Comparison of ENCODE assay signal across 8 cellular contexts in genomic region chr1:26168410-26169167, GRCh38.
A peak's percentile ranks its signal among the peaks of the same experiment; 100 is the strongest.
DNase-seq lines count a peak whose midpoint lies in the region; ATAC-seq and TF ChIP-seq lines count a peak whose summit lies in the region.

Gene C1orf232 (minus strand): TSS chr1:26168963. CDS start chr1:26168499, 464 bp downstream.

- H3K4me1 ChIP-seq in RWPE2 (ENCODE audit: insufficient read depth, poor library complexity, severe bottlenecking) = no peaks in the 10 kb centered on the region
- H3K4me1 ChIP-seq in rectal smooth muscle tissue (ENCODE audit: control insufficient read depth, insufficient read depth, low read length) = peaks cover 5% of the 10 kb centered on the region

- H3K36me3 Mint-ChIP-seq in activated T-cell treated with anti-CD3 and anti-CD28 coated beads, Interleukin-2, amount 50 U/mL, for 24 hours (ENCODE audit: low read depth) = peaks cover 29% of the 10 kb centered on the region

- H3K4me3 ChIP-seq in RWPE2 (ENCODE audit: severe bottlenecking) = peak within 1 kb of the TSS; percentile 72
- H3K4me3 ChIP-seq in fibroblast of mammary gland (ENCODE audit: control insufficient read depth, low read depth, low read length) = peak within 1 kb of the TSS; percentile 76
- peak within 1 kb of the TSS; percentile 76 for H3K4me3 ChIP-seq in rectal smooth muscle tissue (ENCODE audit: low read length)

- H3K36me3 ChIP-seq in RWPE2 (ENCODE audit: low read depth) (no peaks in the 10 kb centered on the region), rectal smooth muscle tissue (ENCODE audit: control insufficient read depth, insufficient read depth, low read length) (no peaks in the 10 kb centered on the region)

- peak within 1 kb of the TSS; percentile 88 for H3K4me3 Mint-ChIP-seq in activated T-cell treated with anti-CD3 and anti-CD28 coated beads, Interleukin-2, amount 50 U/mL, for 24 hours

- H3K4me1 Mint-ChIP-seq in activated T-cell treated with anti-CD3 and anti-CD28 coated beads, Interleukin-2, amount 50 U/mL, for 24 hours (ENCODE audit: low read depth) = peaks cover 26% of the 10 kb centered on the region

- peaks cover 11% of the 10 kb centered on the region for H3K27me3 Mint-ChIP-seq in activated T-cell treated with anti-CD3 and anti-CD28 coated beads, Interleukin-2, amount 50 U/mL, for 24 hours

- TF ChIP-seq CTCF in RWPE2 (IDR thresholded peaks at IDR 0.05; ENCODE audit: poor library complexity, severe bottlenecking) (no peak), fibroblast of mammary gland (conservative IDR thresholded peaks at IDR 0.05; ENCODE audit: control insufficient read depth, insufficient read depth, low read depth, low read length) (no peak)

- no peaks in the 10 kb centered on the region for H3K9me3 Mint-ChIP-seq in activated T-cell treated with anti-CD3 and anti-CD28 coated beads, Interleukin-2, amount 50 U/mL, for 24 hours

- H3K27ac ChIP-seq in RWPE2 (ENCODE audit: poor library complexity, severe bottlenecking) (peak within 1 kb of the TSS; percentile 8), rectal smooth muscle tissue (ENCODE audit: low read depth, low read length) (peak within 1 kb of the TSS; percentile 56)

- peak within 1 kb of the TSS; percentile 95 for H3K27ac Mint-ChIP-seq in activated T-cell treated with anti-CD3 and anti-CD28 coated beads, Interleukin-2, amount 50 U/mL, for 24 hours

- H3K9me3 ChIP-seq in RWPE2 (ENCODE audit: severe bottlenecking) = no peaks in the 10 kb centered on the region

- DNase-seq in activated T-cell treated with anti-CD3 and anti-CD28 coated beads, Interleukin-2, amount 50 U/mL, for 24 hours = no peak
- DNase-seq in activated T-cell treated with anti-CD3 and anti-CD28 coated beads, Interleukin-2, amount 50 U/mL, for 1 hour = no peak
- DNase-seq in RWPE2 (ENCODE audit: low spot score) = no peak
- peak; percentile 13 for DNase-seq in fibroblast of mammary gland (ENCODE audit: low read depth)
- DNase-seq in stimulated activated CD4-positive, alpha-beta T cell treated with anti-CD3 and anti-CD28 coated beads, Interleukin-2, amount 100 ng/mL, for 48 hours = no peak
- DNase-seq in activated CD4-positive, alpha-beta T cell treated with anti-CD3 and anti-CD28 coated beads for 1 hour = no peak
- no peak for DNase-seq in 8988T

- H3K9ac ChIP-seq in rectal smooth muscle tissue (ENCODE audit: low read length) = peak within 1 kb of the TSS; percentile 83

- ATAC-seq in RWPE2 (ENCODE audit: low read depth) = no peak

- H3K27me3 ChIP-seq in RWPE2 (ENCODE audit: insufficient read depth, poor library complexity, severe bottlenecking) = no peaks in the 10 kb centered on the region
- no peaks in the 10 kb centered on the region for H3K27me3 ChIP-seq in rectal smooth muscle tissue (ENCODE audit: control insufficient read depth, insufficient read depth, low read length)
